ENCODE assay signal across 8 cellular contexts in the genomic region with DNA sequence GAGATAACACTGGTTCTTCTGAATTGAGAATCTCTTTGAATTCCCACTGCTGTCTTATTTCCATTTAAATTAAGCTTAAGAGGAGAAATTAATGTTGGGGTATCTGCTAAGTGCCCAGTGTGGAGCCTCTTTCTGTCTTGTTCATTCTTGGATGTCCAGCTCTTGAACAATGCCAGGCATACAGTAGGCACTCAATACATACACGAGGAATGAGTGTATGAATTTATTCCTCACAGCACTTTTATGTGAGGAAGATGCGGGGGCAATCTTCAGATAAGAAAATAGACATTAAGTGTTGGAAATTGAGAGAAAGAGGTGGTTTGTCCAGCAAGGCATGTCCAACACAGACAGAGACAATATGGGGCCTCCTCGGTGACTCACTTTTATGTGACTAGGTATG. TPM values are rescaled to one million over a fixed set of nuclear protein-coding genes. Genes with fewer than 3 reads are reported as not detected.
A peak's percentile ranks its signal among the peaks of the same experiment; 100 is the strongest.
DNase-seq lines count a peak whose midpoint lies in the region; TF ChIP-seq lines count a peak whose summit lies in the region.
"Had no signal": no experiment of that assay in that cellular context is flagged by ENCODE, and none has a peak within 500 bp of the region (broad histone marks: within the 10 kb centered on the region; RNA-seq: fewer than 3 reads in every experiment).

No MANE protein-coding gene starts in this region.

- no peak overlapping the region for H3K4me3 ChIP-seq in HUES48 (ENCODE audit: low read depth, low read length)
- H3K4me3 ChIP-seq in WERI-Rb-1 (ENCODE audit: low read depth, low read length), result no peak overlapping the region
- H3K4me3 ChIP-seq in fibroblast of villous mesenchyme (ENCODE audit: low read depth, low read length), result peak overlapping the region; percentile 19
- H3K4me3 ChIP-seq in smooth muscle cell, result peak overlapping the region; percentile 11

- H3K4me1 ChIP-seq in HUES48 (ENCODE audit: control insufficient read depth, insufficient read depth, low read length) (peaks cover 9% of the 10 kb centered on the region), smooth muscle cell (ENCODE audit: low read depth) (peaks cover 6% of the 10 kb centered on the region)

- H3K36me3 ChIP-seq in HUES48 (ENCODE audit: control insufficient read depth, insufficient read depth, low read length) (no peaks in the 10 kb centered on the region), WERI-Rb-1 (no peaks in the 10 kb centered on the region), smooth muscle cell (ENCODE audit: low read depth) (no peaks in the 10 kb centered on the region)

- H2AFZ ChIP-seq in smooth muscle cell (ENCODE audit: low read depth), result no peak overlapping the region

- H3K9ac ChIP-seq in HUES48 (ENCODE audit: low read depth, low read length) (no peak overlapping the region), smooth muscle cell (ENCODE audit: low read depth) (peak overlapping the region; percentile 99)

- H4K20me1 ChIP-seq in smooth muscle cell (ENCODE audit: low read depth), result no peaks in the 10 kb centered on the region

- no peaks in the 10 kb centered on the region for H3K79me2 ChIP-seq in smooth muscle cell (ENCODE audit: low read depth)

- peak overlapping the region; percentile 37 for H3K27ac ChIP-seq in HUES48 (ENCODE audit: low read depth, low read length)
- peak overlapping the region; percentile 38 for H3K27ac ChIP-seq in WERI-Rb-1
- peak overlapping the region; percentile 100 for H3K27ac ChIP-seq in smooth muscle cell (ENCODE audit: low read depth)

- H3K4me2 ChIP-seq in smooth muscle cell, result peak overlapping the region; percentile 78

- H3K27me3 ChIP-seq in HUES48 (ENCODE audit: control insufficient read depth, insufficient read depth, low read length) (peaks cover under 1% of the 10 kb centered on the region; the same call in 1 of the 2 replicates), WERI-Rb-1 (ENCODE audit: insufficient read depth, low read depth, severe bottlenecking) (no peaks in the 10 kb centered on the region), smooth muscle cell (ENCODE audit: low read depth) (no peaks in the 10 kb centered on the region)

- H3F3A ChIP-seq in smooth muscle cell (ENCODE audit: low read depth), result peaks cover 3% of the 10 kb centered on the region

- no peak for DNase-seq in WERI-Rb-1
- no peak for DNase-seq in fibroblast of villous mesenchyme (ENCODE audit: low read depth)
- DNase-seq in smooth muscle cell (lab: John Stamatoyannopoulos, UW; ENCODE audit: unreplicated experiment), result no peak
- no peak for DNase-seq in 8988T
- DNase-seq in GF-D8 (lab: John Stamatoyannopoulos, UW), result no peak
- no peak for DNase-seq in LoVo (ENCODE audit: low spot score)
- DNase-seq: NCI-H1694 treated with DMSO at 0.1 percent for 48 hours had no signal

- WGBS in smooth muscle cell (ENCODE audit: low lambda C conversion rate), result 92% methylated on average over 3 of the region's 3 CpGs

- no peak for TF ChIP-seq CTCF in WERI-Rb-1 (IDR thresholded peaks at IDR 0.05; ENCODE audit: low read depth, low read length)
- no peak for TF ChIP-seq CTCF in fibroblast of villous mesenchyme (IDR thresholded peaks at IDR 0.05; ENCODE audit: insufficient read depth, low read depth, low read length)
- TF ChIP-seq CTCF in smooth muscle cell (IDR thresholded peaks at IDR 0.05; ENCODE audit: borderline replicate concordance, insufficient read depth, poor library complexity, severe bottlenecking), result no peak

- H3K9me3 ChIP-seq in HUES48 (ENCODE audit: control insufficient read depth, insufficient read depth, low read length) (no peaks in the 10 kb centered on the region), WERI-Rb-1 (ENCODE audit: severe bottlenecking) (no peaks in the 10 kb centered on the region), smooth muscle cell (replicated peaks; ENCODE audit: low read depth) (no peaks in the 10 kb centered on the region)

RNA-seq across cellular contexts. Expression of a gene that starts 11.8 kb away (rescaled TPM):
- total RNA-seq in fibroblast of villous mesenchyme (12.9 and 20.3 TPM in 2 replicates), smooth muscle cell (229 and 231 TPM in 2 replicates)
- polyA plus RNA-seq in smooth muscle cell, result 152 and 268 TPM in 2 replicates

Comparison
In these comparisons a context has a peak if more than half of its experiments do, and no peak if none do; other contexts are left out.
1. H3K27ac ChIP-seq: peak in every context shown above with its lines; median percentile 100 in smooth muscle cell; 38 in WERI-Rb-1; 37 in HUES48.
2. H3K4me3 ChIP-seq: peak in fibroblast of villous mesenchyme (single experiment) and smooth muscle cell (single experiment); none in HUES48 (single experiment) and WERI-Rb-1 (single experiment).
3. RNA of a gene that starts 11.8 kb away (total RNA-seq): 229 to 231 TPM in smooth muscle cell; 12.9 to 20.3 TPM in fibroblast of villous mesenchyme; every median in the first group is over 10 times any median in the second.